Comparison of ENCODE assay signal across 12 cellular contexts in genomic region chr3:182644800-182645433, GRCh38.
DNase-seq lines count a peak whose midpoint lies in the region; ATAC-seq, FAIRE-seq and TF ChIP-seq lines count a peak whose summit lies in the region.
"Had no signal": no experiment of that assay in that cellular context is flagged by ENCODE, and none has a peak within 500 bp of the region (broad histone marks: within the 10 kb centered on the region; RNA-seq: fewer than 3 reads in every experiment).

No MANE protein-coding gene starts in this region.

- TF ChIP-seq POLR2A in HepG2 (IDR thresholded peaks at IDR 0.05; ENCODE audit: insufficient read depth in 1 of 2, low read depth in 2 of 2, low read length in 2 of 2) (no peak), right lobe of liver (IDR thresholded peaks at IDR 0.05) (no peak)

- in situ Hi-C loops in HepG2 (cut with HindIII; ENCODE audit: extremely low pct_ligation_motif_present, low pct_unique_long_range_greater_than_20kb) = no loop called here

- H2AFZ ChIP-seq in HepG2 (ENCODE audit: low read length) = no peak overlapping the region

- H3K4me1 ChIP-seq in HepG2 (ENCODE audit: insufficient read depth, low read length) (no peaks in the 10 kb centered on the region), right lobe of liver (peaks cover 0 to 3% (median 0%) of the 10 kb centered on the region in 4 donors)
- H3K4me1 ChIP-seq: BE2C had no signal

- H4K20me1 ChIP-seq in HepG2 (ENCODE audit: insufficient read depth, low read length) = no peaks in the 10 kb centered on the region

- CTCF ChIA-PET in HepG2 (lab: Yijun Ruan, JAX; ENCODE audit: low intra/inter-chr PET ratio, low total read pairs) = no interaction called here
- CTCF ChIA-PET in Calu3 (lab: Charles Lee) = interaction anchor here (0.6 to 1.1 kb wide), 2 partner anchors 18 to 692 kb away, joined by 3 read pairs; no protein-coding TSS in a partner anchor

- H3K27ac ChIP-seq in HepG2 (ENCODE audit: extremely low read length, insufficient read depth, low read length) = no peak overlapping the region
- no peak overlapping the region for H3K27ac ChIP-seq in right lobe of liver

- H3K27me3 Mint-ChIP-seq in Calu3 (ENCODE audit: unreplicated experiment) = no peaks in the 10 kb centered on the region
- H3K27me3 Mint-ChIP-seq: progenitor cell of endocrine pancreas had no signal

- TF ChIP-seq RAD21 in HepG2 (CRISPR knock-in tag; IDR thresholded peaks at IDR 0.05) = no peak

- H3K27ac Mint-ChIP-seq in Calu3 (ENCODE audit: unreplicated experiment) = no peak overlapping the region
- H3K27ac Mint-ChIP-seq: effector memory CD8-positive, alpha-beta T cell had no signal

- H3K4me2 ChIP-seq in HepG2 (ENCODE audit: low read depth, low read length) = no peak overlapping the region

- H3K9me3 Mint-ChIP-seq in Calu3 (ENCODE audit: low read depth, unreplicated experiment) = peaks cover 4% of the 10 kb centered on the region
- H3K9me3 Mint-ChIP-seq: effector memory CD8-positive, alpha-beta T cell had no signal

- ATAC-seq in HepG2 = no peak
- no peak for ATAC-seq in right lobe of liver
- ATAC-seq in HG03439 (IDR thresholded peaks at IDR 0.05; ENCODE audit: unreplicated experiment) = peak; percentile 73
- peak; percentile 94 for ATAC-seq in esophagus mucosa
- ATAC-seq in stimulated activated naive CD8-positive, alpha-beta T cell treated with anti-CD3 and anti-CD28 coated beads, Interleukin-15, Interleukin-2, amounts not matched to agents 100 U/mL and 50 U/mL, for 24 hours = peak; percentile 77
- ATAC-seq: effector memory CD8-positive, alpha-beta T cell had no signal

- no peaks in the 10 kb centered on the region for H3K36me3 ChIP-seq in HepG2 (replicated peaks in 1 of 2; ENCODE audit: control insufficient read depth in 1 of 2, insufficient read depth in 2 of 2, low read length in 2 of 2)
- H3K36me3 ChIP-seq in right lobe of liver = no peaks in the 10 kb centered on the region
- H3K36me3 ChIP-seq: BE2C had no signal

- TF ChIP-seq EP300 in HepG2 (IDR thresholded peaks at IDR 0.05; ENCODE audit: low read depth in 2 of 2, low read length in 2 of 2) (no peak), HepG2 (CRISPR knock-in tag; IDR thresholded peaks at IDR 0.05; ENCODE audit: borderline replicate concordance) (no peak)

- no peaks in the 10 kb centered on the region for H3K4me1 Mint-ChIP-seq in Calu3 (ENCODE audit: low read depth, unreplicated experiment)

- H3K4me3 ChIP-seq in HepG2 (replicated peaks in 1 of 3; ENCODE audit: insufficient read depth in 1 of 3, low read depth in 2 of 3, low read length in 3 of 3) (no peak overlapping the region), right lobe of liver (no peak overlapping the region)

- WGBS in HepG2 (ENCODE audit: low lambda C conversion rate) = 47% methylated on average over 5 of the region's 5 CpGs
- 89% methylated on average over 5 of the region's 5 CpGs for WGBS in right lobe of liver (ENCODE audit: insufficient coverage, low coverage, low lambda C conversion rate, missing lambda C conversion rate)

- no peak for FAIRE-seq in HepG2 (lab: Jason Lieb, UNC)
- FAIRE-seq: TTC549 had no signal

- BruUV-seq in HepG2 (replicated peaks; lab: Mats Ljungman, UMichigan) = no TSS peak
- BruUV-seq in Calu3 (replicated peaks; lab: Mats Ljungman, UMichigan) = no TSS peak

- H3K4me3 Mint-ChIP-seq in Calu3 (ENCODE audit: low read depth, unreplicated experiment) = no peak overlapping the region
- H3K4me3 Mint-ChIP-seq: effector memory CD8-positive, alpha-beta T cell had no signal

- H3K79me2 ChIP-seq in HepG2 (ENCODE audit: insufficient read depth, low read length) = no peaks in the 10 kb centered on the region

- DNase-seq in HepG2 (ENCODE audit: low spot score) (no peak), right lobe of liver (no peak), cardiac septum (ENCODE audit: low spot score) (no peak), middle frontal gyrus (ENCODE audit: extremely low spot score, low spot score) (no peak), Calu3 (no peak)
- DNase-seq in stimulated activated naive CD8-positive, alpha-beta T cell treated with anti-CD3 and anti-CD28 coated beads, Interleukin-15, Interleukin-2, amounts not matched to agents 100 U/mL and 50 U/mL, for 24 hours = peak; percentile 40
- DNase-seq: BE2C; effector memory CD8-positive, alpha-beta T cell had no signal

- H3K27me3 ChIP-seq in HepG2 (ENCODE audit: control insufficient read depth in 1 of 2, insufficient read depth in 2 of 2, low read length in 2 of 2) = no peaks in the 10 kb centered on the region; a peak in 1 of 5 replicates
- H3K27me3 ChIP-seq in right lobe of liver = no peaks in the 10 kb centered on the region
- H3K27me3 ChIP-seq: BE2C had no signal

- no peak overlapping the region for H3K9ac ChIP-seq in HepG2 (ENCODE audit: insufficient read depth, low read depth, low read length)

- no peaks in the 10 kb centered on the region for H3K9me3 ChIP-seq in HepG2 (ENCODE audit: low read length)
- no peaks in the 10 kb centered on the region for H3K9me3 ChIP-seq in right lobe of liver
- H3K9me3 ChIP-seq: BE2C had no signal

- H3K36me3 Mint-ChIP-seq in Calu3 (ENCODE audit: insufficient read depth, unreplicated experiment) = no peaks in the 10 kb centered on the region

- intact Hi-C loops in HepG2 (cut with micrococcal nuclease; ENCODE audit: unreplicated experiment) (no loop called here), right lobe of liver (cut with DNase I) (no loop called here), cardiac septum (cut with DNase I) (no loop called here), Calu3 (cut with micrococcal nuclease; ENCODE audit: unreplicated experiment) (no loop called here)

- no peak for TF ChIP-seq CTCF in HepG2 (CRISPR knock-in tag; IDR thresholded peaks at IDR 0.05)
- TF ChIP-seq CTCF in right lobe of liver (IDR thresholded peaks at IDR 0.05) = no peak
- no peak for TF ChIP-seq CTCF in Calu3 (IDR thresholded peaks at IDR 0.05; ENCODE audit: unreplicated experiment)

- POLR2A ChIA-PET in HepG2 (lab: Yijun Ruan, JAX) = no interaction called here

TF ChIP-seq in HepG2, 621 proteins besides CTCF, POLR2A, EP300 and RAD21:
- TF ChIP-seq ADNP (CRISPR knock-in tag; IDR thresholded peaks at IDR 0.05) (no peak), RAD51 (IDR thresholded peaks at IDR 0.05; ENCODE audit: borderline replicate concordance) (peak; percentile 70), XBP1 (CRISPR knock-in tag; IDR thresholded peaks at IDR 0.05) (no peak)

Comparison
In these comparisons a context has a peak if more than half of its experiments do, and no peak if none do; other contexts are left out.
1. ATAC-seq: peak in HG03439 (single experiment), esophagus mucosa (single experiment) and stimulated activated naive CD8-positive, alpha-beta T cell treated with anti-CD3 and anti-CD28 coated beads, Interleukin-15, Interleukin-2, amounts not matched to agents 100 U/mL and 50 U/mL, for 24 hours (single experiment); none in HepG2 (single experiment) and right lobe of liver (0 of 4).